ENCODE assay signal across 1 cellular context in the genomic region with DNA sequence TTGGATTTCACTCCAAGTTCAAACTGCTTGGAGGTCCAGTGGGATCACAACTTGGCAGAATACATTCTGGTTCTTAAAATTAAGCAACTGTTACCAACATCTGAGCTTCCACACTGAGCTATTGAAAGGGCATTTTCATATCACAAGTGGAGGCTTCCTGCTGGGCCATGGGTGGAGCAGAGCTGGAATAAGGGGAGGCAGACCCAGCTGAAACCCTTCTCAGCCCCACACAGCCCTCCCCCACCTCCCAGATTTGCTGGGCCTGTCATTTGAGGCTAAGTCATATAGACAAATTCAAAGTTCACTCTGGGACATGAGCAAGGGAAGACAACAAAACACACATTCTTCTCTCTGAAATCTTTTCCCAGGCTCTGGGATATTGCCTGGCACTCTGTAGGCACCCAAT.
TF ChIP-seq lines count a peak whose summit lies in the region.

No MANE protein-coding gene starts in this region.

TF ChIP-seq in HepG2, 621 proteins besides CTCF, POLR2A, EP300 and RAD21 (continued from another document and continues in another):
- TF ChIP-seq ZNF609 (CRISPR knock-in tag; IDR thresholded peaks at IDR 0.05; ENCODE audit: borderline replicate concordance) (peak; percentile 59; the same call in 1 of the 2 replicates), SIX1 (CRISPR knock-in tag; IDR thresholded peaks at IDR 0.05; ENCODE audit: borderline replicate concordance) (peak; percentile 89), ZNF670 (CRISPR knock-in tag; IDR thresholded peaks at IDR 0.05; ENCODE audit: borderline replicate concordance) (no peak), SAP130 (CRISPR knock-in tag; IDR thresholded peaks at IDR 0.05; ENCODE audit: low read depth) (peak; percentile 55; the same call in 1 of the 2 replicates), SPEN (CRISPR knock-in tag; IDR thresholded peaks at IDR 0.05; ENCODE audit: low read depth) (no peak), TCF7 (IDR thresholded peaks at IDR 0.05; ENCODE audit: low read depth) (peak; percentile 20; the same call in 1 of the 2 replicates), ZNF484 (CRISPR knock-in tag; IDR thresholded peaks at IDR 0.05; ENCODE audit: borderline replicate concordance, low read depth) (no peak), CREM (IDR thresholded peaks at IDR 0.05) (peak; percentile 57; the same call in 1 of the 2 replicates), CREM (CRISPR knock-in tag; IDR thresholded peaks at IDR 0.05) (no peak), TP53 (CRISPR knock-in tag; conservative IDR thresholded peaks at IDR 0.05) (no peak), ISL2 (CRISPR knock-in tag; IDR thresholded peaks at IDR 0.05) (0 out of 2 replicates have a peak, but pooled peaks have one; percentile 27), ZFP41 (CRISPR knock-in tag; IDR thresholded peaks at IDR 0.05; ENCODE audit: borderline replicate concordance) (no peak), HNF4G (IDR thresholded peaks at IDR 0.05; ENCODE audit: borderline replicate concordance, low read depth, low read length) (peak; percentile 81), HNF4G (CRISPR knock-in tag; IDR thresholded peaks at IDR 0.05; ENCODE audit: borderline replicate concordance, low read depth) (no peak), SMYD3 (CRISPR knock-in tag; IDR thresholded peaks at IDR 0.05) (no peak), ISX (CRISPR knock-in tag; conservative IDR thresholded peaks at IDR 0.05) (no peak), ZNF501 (CRISPR knock-in tag; IDR thresholded peaks at IDR 0.05) (no peak), ZNF441 (CRISPR knock-in tag; IDR thresholded peaks at IDR 0.05; ENCODE audit: borderline replicate concordance) (0 out of 2 replicates have a peak, but pooled peaks have one; percentile 37), ELF3 (CRISPR knock-in tag; IDR thresholded peaks at IDR 0.05) (0 out of 2 replicates have a peak, but pooled peaks have one; percentile 26), CEBPG (CRISPR knock-in tag; IDR thresholded peaks at IDR 0.05) (peak; percentile 58), ELF1 (CRISPR knock-in tag; IDR thresholded peaks at IDR 0.05) (no peak), ARID5B (CRISPR knock-in tag; IDR thresholded peaks at IDR 0.05) (peak; percentile 82), ZNF232 (CRISPR knock-in tag; IDR thresholded peaks at IDR 0.05; ENCODE audit: borderline replicate concordance) (no peak), MEIS1 (CRISPR knock-in tag; IDR thresholded peaks at IDR 0.05; ENCODE audit: borderline replicate concordance) (peak; percentile 34; the same call in 1 of the 2 replicates), PHF21A (CRISPR knock-in tag; IDR thresholded peaks at IDR 0.05) (peak; percentile 89), FOXA3 (CRISPR knock-in tag; IDR thresholded peaks at IDR 0.05) (peak; percentile 78), ZNF7 (CRISPR knock-in tag; IDR thresholded peaks at IDR 0.05) (peak; percentile 29; the same call in 1 of the 2 replicates), DNMT1 (CRISPR knock-in tag; IDR thresholded peaks at IDR 0.05) (no peak), ARNT2 (CRISPR knock-in tag; IDR thresholded peaks at IDR 0.05; ENCODE audit: low read depth) (no peak), MAX (IDR thresholded peaks at IDR 0.05) (0 out of 2 replicates have a peak, but pooled peaks have one; percentile 24), ZNF546 (CRISPR knock-in tag; conservative IDR thresholded peaks at IDR 0.05) (no peak), GATAD2A (CRISPR knock-in tag; IDR thresholded peaks at IDR 0.05) (peak; percentile 80), NCOR1 (IDR thresholded peaks at IDR 0.05; ENCODE audit: borderline replicate concordance, low read length) (peak; percentile 73; the same call in 1 of the 2 replicates), MIER2 (CRISPR knock-in tag; IDR thresholded peaks at IDR 0.05) (0 out of 2 replicates have a peak, but pooled peaks have one; percentile 35), ZNF644 (CRISPR knock-in tag; IDR thresholded peaks at IDR 0.05; ENCODE audit: low read depth) (peak; percentile 70; the same call in 1 of the 2 replicates), GATA4 (IDR thresholded peaks at IDR 0.05; ENCODE audit: borderline replicate concordance, low read depth) (peak; percentile 52; the same call in 1 of the 2 replicates), GFI1 (CRISPR knock-in tag; IDR thresholded peaks at IDR 0.05; ENCODE audit: borderline replicate concordance) (peak; percentile 66; the same call in 1 of the 2 replicates), SALL1 (CRISPR knock-in tag; IDR thresholded peaks at IDR 0.05) (peak; percentile 90), ZNF781 (CRISPR knock-in tag; IDR thresholded peaks at IDR 0.05; ENCODE audit: borderline replicate concordance, not compliant biosample characterization) (no peak), SCMH1 (CRISPR knock-in tag; IDR thresholded peaks at IDR 0.05; ENCODE audit: borderline replicate concordance) (no peak), ARNTL (CRISPR knock-in tag; IDR thresholded peaks at IDR 0.05) (no peak), ZNF572 (CRISPR knock-in tag; IDR thresholded peaks at IDR 0.05) (no peak), RXRB (CRISPR knock-in tag; IDR thresholded peaks at IDR 0.05; ENCODE audit: borderline replicate concordance) (peak; percentile 86), NFIC (IDR thresholded peaks at IDR 0.05; ENCODE audit: low read length) (0 out of 2 replicates have a peak, but pooled peaks have one; percentile 50), HMG20A (CRISPR knock-in tag; IDR thresholded peaks at IDR 0.05; ENCODE audit: borderline replicate concordance) (peak; percentile 67), SRSF1 (optimal IDR thresholded peaks at IDR 0.05; ENCODE audit: low read depth, low read length) (no peak), CBFB (CRISPR knock-in tag; IDR thresholded peaks at IDR 0.05) (no peak), XRCC5 (optimal IDR thresholded peaks at IDR 0.05; ENCODE audit: low read length) (peak; percentile 69), HNF1B (CRISPR knock-in tag; IDR thresholded peaks at IDR 0.05) (peak; percentile 55; the same call in 1 of the 2 replicates)
- TF ChIP-seq, protein P1, sequence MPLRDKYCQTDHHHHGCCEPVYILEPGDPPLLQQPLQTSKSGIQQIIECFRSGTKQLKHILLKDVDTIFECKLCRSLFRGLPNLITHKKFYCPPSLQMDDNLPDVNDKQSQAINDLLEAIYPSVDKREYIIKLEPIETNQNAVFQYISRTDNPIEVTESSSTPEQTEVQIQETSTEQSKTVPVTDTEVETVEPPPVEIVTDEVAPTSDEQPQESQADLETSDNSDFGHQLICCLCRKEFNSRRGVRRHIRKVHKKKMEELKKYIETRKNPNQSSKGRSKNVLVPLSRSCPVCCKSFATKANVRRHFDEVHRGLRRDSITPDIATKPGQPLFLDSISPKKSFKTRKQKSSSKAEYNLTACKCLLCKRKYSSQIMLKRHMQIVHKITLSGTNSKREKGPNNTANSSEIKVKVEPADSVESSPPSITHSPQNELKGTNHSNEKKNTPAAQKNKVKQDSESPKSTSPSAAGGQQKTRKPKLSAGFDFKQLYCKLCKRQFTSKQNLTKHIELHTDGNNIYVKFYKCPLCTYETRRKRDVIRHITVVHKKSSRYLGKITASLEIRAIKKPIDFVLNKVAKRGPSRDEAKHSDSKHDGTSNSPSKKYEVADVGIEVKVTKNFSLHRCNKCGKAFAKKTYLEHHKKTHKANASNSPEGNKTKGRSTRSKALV (CRISPR knock-in tag; IDR thresholded peaks at IDR 0.05): no peak
- TF ChIP-seq, protein P2, sequence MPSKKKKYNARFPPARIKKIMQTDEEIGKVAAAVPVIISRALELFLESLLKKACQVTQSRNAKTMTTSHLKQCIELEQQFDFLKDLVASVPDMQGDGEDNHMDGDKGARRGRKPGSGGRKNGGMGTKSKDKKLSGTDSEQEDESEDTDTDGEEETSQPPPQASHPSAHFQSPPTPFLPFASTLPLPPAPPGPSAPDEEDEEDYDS (CRISPR knock-in tag; IDR thresholded peaks at IDR 0.05): peak; percentile 51; the same call in 1 of the 2 replicates
- TF ChIP-seq, protein P3, sequence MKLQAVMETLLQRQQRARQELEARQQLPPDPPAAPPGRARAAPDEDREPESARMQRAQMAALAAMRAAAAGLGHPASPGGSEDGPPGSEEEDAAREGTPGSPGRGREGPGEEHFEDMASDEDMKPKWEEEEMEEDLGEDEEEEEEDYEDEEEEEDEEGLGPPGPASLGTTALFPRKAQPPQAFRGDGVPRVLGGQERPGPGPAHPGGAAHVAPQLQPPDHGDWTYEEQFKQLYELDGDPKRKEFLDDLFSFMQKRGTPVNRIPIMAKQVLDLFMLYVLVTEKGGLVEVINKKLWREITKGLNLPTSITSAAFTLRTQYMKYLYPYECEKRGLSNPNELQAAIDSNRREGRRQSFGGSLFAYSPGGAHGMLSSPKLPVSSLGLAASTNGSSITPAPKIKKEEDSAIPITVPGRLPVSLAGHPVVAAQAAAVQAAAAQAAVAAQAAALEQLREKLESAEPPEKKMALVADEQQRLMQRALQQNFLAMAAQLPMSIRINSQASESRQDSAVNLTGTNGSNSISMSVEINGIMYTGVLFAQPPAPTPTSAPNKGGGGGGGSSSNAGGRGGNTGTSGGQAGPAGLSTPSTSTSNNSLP (IDR thresholded peaks at IDR 0.05; ENCODE audit: low read depth, low read length): peak; percentile 61; the same call in 1 of the 2 replicates
